1 cellular context compared by ENCODE assay signal in genomic region chr20:63953764-63954429, GRCh38.
TF ChIP-seq lines count a peak whose summit lies in the region.

No MANE protein-coding gene starts in this region.

TF ChIP-seq in H1, 55 proteins besides CTCF, POLR2A, EP300 and RAD21:
- TF ChIP-seq SIX5 (IDR thresholded peaks at IDR 0.05; ENCODE audit: low read depth, low read length) (no peak), RFX5 (IDR thresholded peaks at IDR 0.05; ENCODE audit: borderline replicate concordance, low read depth, low read length) (no peak), MAFK (IDR thresholded peaks at IDR 0.05; ENCODE audit: low read depth, low read length) (no peak), KDM1A (IDR thresholded peaks at IDR 0.05; ENCODE audit: borderline replicate concordance, low read length) (no peak), BCL11A (IDR thresholded peaks at IDR 0.05; ENCODE audit: low read depth in 2 of 2, low read length in 2 of 2) (no peak)
